ENCODE assay signal across 17 cellular contexts in the genomic region with DNA sequence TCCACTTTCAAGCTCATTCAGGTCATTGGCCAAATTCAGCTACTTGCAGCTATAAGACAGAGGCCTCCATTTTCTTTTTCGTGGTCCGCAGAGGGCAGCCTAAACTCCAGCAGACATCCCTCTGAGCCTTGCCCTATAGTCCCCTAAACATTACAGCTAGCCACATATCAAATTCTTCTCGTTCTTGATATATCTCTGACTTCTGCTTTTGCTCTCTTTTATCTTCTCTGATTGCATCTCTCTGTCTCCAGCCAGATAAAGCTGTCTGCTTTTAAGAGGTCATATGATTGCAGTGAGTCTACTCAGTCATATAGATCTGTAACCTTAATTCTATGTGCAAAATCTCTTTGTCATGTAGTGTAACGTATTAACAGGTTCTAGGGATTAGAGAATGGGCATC.
DNase-seq lines count a peak whose midpoint lies in the region; ATAC-seq and TF ChIP-seq lines count a peak whose summit lies in the region.
"Had no signal": no experiment of that assay in that cellular context is flagged by ENCODE, and none has a peak within 500 bp of the region (broad histone marks: within the 10 kb centered on the region; RNA-seq: fewer than 3 reads in every experiment).

No MANE protein-coding gene starts in this region.

- no peak overlapping the region for H3K27ac Mint-ChIP-seq in activated CD4-positive, alpha-beta T cell treated with anti-CD3 and anti-CD28 coated beads, Interleukin-2, amount 10 ng/mL, durations not matched to agents 24 days and 14 days
- no peak overlapping the region for H3K27ac Mint-ChIP-seq in activated CD8-positive, alpha-beta T cell treated with anti-CD3 and anti-CD28 coated beads for 36 hours
- no peak overlapping the region for H3K27ac Mint-ChIP-seq in Caco-2 (ENCODE audit: unreplicated experiment)
- H3K27ac Mint-ChIP-seq: CD4-positive, alpha-beta memory T cell had no signal

- H3K36me3 Mint-ChIP-seq in activated CD4-positive, alpha-beta T cell treated with anti-CD3 and anti-CD28 coated beads, Interleukin-2, amount 10 ng/mL, durations not matched to agents 24 days and 14 days (ENCODE audit: low read depth): no peaks in the 10 kb centered on the region
- no peaks in the 10 kb centered on the region for H3K36me3 Mint-ChIP-seq in activated CD8-positive, alpha-beta T cell treated with anti-CD3 and anti-CD28 coated beads for 36 hours (ENCODE audit: low read depth)
- H3K36me3 Mint-ChIP-seq in Caco-2 (ENCODE audit: insufficient read depth, unreplicated experiment): no peaks in the 10 kb centered on the region
- H3K36me3 Mint-ChIP-seq: CD4-positive, alpha-beta memory T cell had no signal

- H3K36me3 ChIP-seq in ACC112 (ENCODE audit: insufficient read depth, low read length) (no peaks in the 10 kb centered on the region), mesenchymal stem cell (ENCODE audit: control insufficient read depth in 1 of 2, insufficient read depth in 2 of 2, low read depth in 1 of 2, low read length in 2 of 2) (no peaks in the 10 kb centered on the region), Caco-2 (ENCODE audit: control insufficient read depth, insufficient read depth, low read length) (no peaks in the 10 kb centered on the region)

- no peak overlapping the region for H3K4me3 Mint-ChIP-seq in activated CD4-positive, alpha-beta T cell treated with anti-CD3 and anti-CD28 coated beads, Interleukin-2, amount 10 ng/mL, durations not matched to agents 24 days and 14 days
- H3K4me3 Mint-ChIP-seq in activated CD8-positive, alpha-beta T cell treated with anti-CD3 and anti-CD28 coated beads for 36 hours: no peak overlapping the region
- H3K4me3 Mint-ChIP-seq in Caco-2 (ENCODE audit: unreplicated experiment): no peak overlapping the region
- H3K4me3 Mint-ChIP-seq: CD4-positive, alpha-beta memory T cell had no signal

- no TSS peak for BruUV-seq in Caco-2 (replicated peaks; lab: Mats Ljungman, UMichigan)

- H3K79me1 ChIP-seq in mesenchymal stem cell (replicated peaks; ENCODE audit: low read length, poor library complexity, severe bottlenecking): no peaks in the 10 kb centered on the region

- intact Hi-C loops in activated CD4-positive, alpha-beta T cell treated with anti-CD3 and anti-CD28 coated beads, Interleukin-2, amount 10 ng/mL, durations not matched to agents 24 days and 14 days (cut with micrococcal nuclease): no loop called here
- intact Hi-C loops in activated CD8-positive, alpha-beta T cell treated with anti-CD3 and anti-CD28 coated beads for 36 hours (cut with micrococcal nuclease): no loop called here
- intact Hi-C loops in Caco-2 (cut with micrococcal nuclease; ENCODE audit: unreplicated experiment): no loop called here

- POLR2A ChIA-PET in activated CD8-positive, alpha-beta T cell treated with anti-CD3 and anti-CD28 coated beads for 36 hours (lab: Charles Lee): no interaction called here
- POLR2A ChIA-PET in Caco-2 (lab: Charles Lee): no interaction called here

- H2BK12ac ChIP-seq in mesenchymal stem cell (ENCODE audit: low read length in 2 of 2): no peak overlapping the region

- no peak overlapping the region for H4K8ac ChIP-seq in mesenchymal stem cell (ENCODE audit: low read length)

- no peaks in the 10 kb centered on the region for H3K27me3 Mint-ChIP-seq in activated CD4-positive, alpha-beta T cell treated with anti-CD3 and anti-CD28 coated beads, Interleukin-2, amount 10 ng/mL, durations not matched to agents 24 days and 14 days
- H3K27me3 Mint-ChIP-seq in activated CD8-positive, alpha-beta T cell treated with anti-CD3 and anti-CD28 coated beads for 36 hours: no peaks in the 10 kb centered on the region
- H3K27me3 Mint-ChIP-seq in Caco-2 (ENCODE audit: insufficient read depth, unreplicated experiment): no peaks in the 10 kb centered on the region
- H3K27me3 Mint-ChIP-seq: CD4-positive, alpha-beta memory T cell had no signal

- no peak overlapping the region for H3K23ac ChIP-seq in mesenchymal stem cell (ENCODE audit: low read length in 2 of 2)

- no peak overlapping the region for H3K9ac ChIP-seq in mesenchymal stem cell (ENCODE audit: low read length)
- H3K9ac ChIP-seq: GM23248 had no signal

- no peak overlapping the region for H4K91ac ChIP-seq in mesenchymal stem cell (ENCODE audit: low read length)

- H3K18ac ChIP-seq in mesenchymal stem cell (ENCODE audit: low read depth in 1 of 2, low read length in 2 of 2): no peak overlapping the region

- H3K9me3 Mint-ChIP-seq in activated CD4-positive, alpha-beta T cell treated with anti-CD3 and anti-CD28 coated beads, Interleukin-2, amount 10 ng/mL, durations not matched to agents 24 days and 14 days: no peaks in the 10 kb centered on the region
- no peaks in the 10 kb centered on the region for H3K9me3 Mint-ChIP-seq in activated CD8-positive, alpha-beta T cell treated with anti-CD3 and anti-CD28 coated beads for 36 hours
- no peaks in the 10 kb centered on the region for H3K9me3 Mint-ChIP-seq in Caco-2 (ENCODE audit: unreplicated experiment)

- no peak for ATAC-seq in SK-N-SH treated with all-trans-retinoic acid at 6 μM for 48 hours
- no peak for ATAC-seq in activated CD8-positive, alpha-beta T cell treated with anti-CD3 and anti-CD28 coated beads for 36 hours
- ATAC-seq: A549 had no signal

- H3K27ac ChIP-seq in ACC112 (ENCODE audit: low read depth, low read length) (no peak overlapping the region), mesenchymal stem cell (ENCODE audit: low read length, poor library complexity, severe bottlenecking) (no peak overlapping the region)
- H3K27ac ChIP-seq: A549, GM23248 had no signal

- WGBS in mesenchymal stem cell: 75% methylated on average over 3 of the region's 4 CpGs

- peak; percentile 73 for DNase-seq in OCI-M1 (lab: John Stamatoyannopoulos, UW)
- peak; percentile 1 for DNase-seq in mesenchymal stem cell
- no peak for DNase-seq in activated CD4-positive, alpha-beta T cell treated with anti-CD3 and anti-CD28 coated beads, Interleukin-2, amount 10 ng/mL, durations not matched to agents 24 days and 14 days
- DNase-seq in activated CD8-positive, alpha-beta T cell treated with anti-CD3 and anti-CD28 coated beads for 36 hours: no peak
- DNase-seq in Caco-2: no peak
- DNase-seq: 8988T; C1 segment of cervical spinal cord; CD4-positive, alpha-beta memory T cell; COR-L47; DMS153; DND-41; GM23248; H7; HCEC 1CT had no signal

- no peak overlapping the region for H2BK5ac ChIP-seq in mesenchymal stem cell (ENCODE audit: low read depth, low read length, poor library complexity, severe bottlenecking)

- H3K4me1 Mint-ChIP-seq in activated CD4-positive, alpha-beta T cell treated with anti-CD3 and anti-CD28 coated beads, Interleukin-2, amount 10 ng/mL, durations not matched to agents 24 days and 14 days: no peaks in the 10 kb centered on the region
- no peaks in the 10 kb centered on the region for H3K4me1 Mint-ChIP-seq in activated CD8-positive, alpha-beta T cell treated with anti-CD3 and anti-CD28 coated beads for 36 hours (ENCODE audit: low read depth)
- no peaks in the 10 kb centered on the region for H3K4me1 Mint-ChIP-seq in Caco-2 (ENCODE audit: low read depth, unreplicated experiment)
- H3K4me1 Mint-ChIP-seq: CD4-positive, alpha-beta memory T cell had no signal

- H2AFZ ChIP-seq in ACC112 (ENCODE audit: low read length, unreplicated experiment): peak overlapping the region; percentile 83
- H2AFZ ChIP-seq in mesenchymal stem cell (ENCODE audit: low read depth, low read length): no peak overlapping the region

- CTCF ChIA-PET in activated CD8-positive, alpha-beta T cell treated with anti-CD3 and anti-CD28 coated beads for 36 hours (lab: Charles Lee): no interaction called here
- CTCF ChIA-PET in Caco-2 (lab: Charles Lee): no interaction called here

- H3K4me2 ChIP-seq in mesenchymal stem cell (ENCODE audit: low read length, poor library complexity, severe bottlenecking): no peak overlapping the region
- H3K4me2 ChIP-seq: A549 had no signal

- H3K4me3 ChIP-seq in ACC112 (ENCODE audit: low read depth, low read length) (0 out of 2 replicates have a peak overlapping the region, but pooled peaks have one; percentile 39), mesenchymal stem cell (ENCODE audit: insufficient read depth in 1 of 2, low read depth in 1 of 2, low read length in 2 of 2) (no peak overlapping the region), Caco-2 (ENCODE audit: low read depth, low read length) (no peak overlapping the region)
- H3K4me3 ChIP-seq: A549, GM23248 had no signal

- H2AK5ac ChIP-seq in mesenchymal stem cell (ENCODE audit: low read length, severe bottlenecking): no peak overlapping the region

- peaks cover 10% of the 10 kb centered on the region for H3K9me3 ChIP-seq in mesenchymal stem cell (ENCODE audit: control insufficient read depth, low read length)
- no peaks in the 10 kb centered on the region for H3K9me3 ChIP-seq in Caco-2
- H3K9me3 ChIP-seq: A549 had no signal

- no peaks in the 10 kb centered on the region for H3K79me2 ChIP-seq in ACC112 (ENCODE audit: control insufficient read depth, insufficient read depth, low read length, unreplicated experiment)

- H3K4me1 ChIP-seq in ACC112 (ENCODE audit: control insufficient read depth, insufficient read depth, low read length, unreplicated experiment) (no peaks in the 10 kb centered on the region), mesenchymal stem cell (ENCODE audit: control insufficient read depth, insufficient read depth, low read depth, low read length) (no peaks in the 10 kb centered on the region), Caco-2 (no peaks in the 10 kb centered on the region)
- H3K4me1 ChIP-seq: A549 had no signal

- no peak overlapping the region for H3K4ac ChIP-seq in mesenchymal stem cell (ENCODE audit: low read depth in 1 of 2, low read length in 2 of 2)

- H3K14ac ChIP-seq in mesenchymal stem cell (ENCODE audit: low read length in 2 of 2): no peak overlapping the region

- H2BK120ac ChIP-seq in mesenchymal stem cell (ENCODE audit: low read depth, low read length): no peak overlapping the region

- no peak overlapping the region for H2BK15ac ChIP-seq in mesenchymal stem cell (ENCODE audit: low read depth, poor library complexity, severe bottlenecking)

- no peak for TF ChIP-seq CTCF in activated CD8-positive, alpha-beta T cell treated with anti-CD3 and anti-CD28 coated beads for 36 hours (IDR thresholded peaks at IDR 0.05)
- TF ChIP-seq CTCF in Caco-2 (IDR thresholded peaks at IDR 0.05; ENCODE audit: insufficient read depth in 1 of 2, low read depth in 1 of 2, low read length in 1 of 2, severe bottlenecking in 1 of 2, unreplicated experiment in 1 of 2): no peak

- no peaks in the 10 kb centered on the region for H3K27me3 ChIP-seq in ACC112 (ENCODE audit: insufficient read depth, low read length)
- no peaks in the 10 kb centered on the region for H3K27me3 ChIP-seq in mesenchymal stem cell (ENCODE audit: control insufficient read depth in 1 of 2, insufficient read depth in 1 of 2, low read length in 2 of 2)
- H3K27me3 ChIP-seq in Caco-2 (replicated peaks; ENCODE audit: control insufficient read depth, insufficient read depth, low read length): no peaks in the 10 kb centered on the region

TF ChIP-seq in SK-N-SH treated with all-trans-retinoic acid at 6 μM for 48 hours, 23 proteins besides CTCF, POLR2A, EP300 and RAD21 (continues in another document):
- TF ChIP-seq ZC3H10 (CRISPR knock-in tag; IDR thresholded peaks at IDR 0.05): no peak

Comparison
In these comparisons a context has a peak if more than half of its experiments do, and no peak if none do; other contexts are left out.
1. DNase-seq: peak in OCI-M1 (single experiment) and mesenchymal stem cell (single experiment); none in activated CD4-positive, alpha-beta T cell treated with anti-CD3 and anti-CD28 coated beads, Interleukin-2, amount 10 ng/mL, durations not matched to agents 24 days and 14 days (single experiment), activated CD8-positive, alpha-beta T cell treated with anti-CD3 and anti-CD28 coated beads for 36 hours (single experiment) and Caco-2 (0 of 2).